21 cellular contexts compared by ENCODE assay signal in the genomic region with DNA sequence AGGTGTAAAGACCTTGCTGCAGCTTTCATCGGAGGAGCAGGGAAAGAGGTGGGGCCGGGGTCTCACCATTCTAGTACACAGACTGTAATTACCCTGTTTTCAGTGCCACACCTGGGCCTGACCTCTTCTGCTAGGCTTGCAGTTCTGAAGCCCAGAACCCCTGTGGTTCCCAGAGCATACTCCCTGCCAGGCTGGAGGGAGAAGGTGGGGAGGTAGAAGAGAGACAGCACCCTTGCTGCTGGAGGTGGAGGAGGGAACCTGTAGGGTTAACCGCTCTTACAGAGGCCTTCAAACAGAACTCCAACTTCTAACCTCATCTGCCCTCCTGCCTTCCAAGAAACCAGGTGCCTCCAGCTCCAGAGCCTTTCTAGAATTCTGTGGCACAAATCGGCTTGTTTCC. TPM values are rescaled to one million over a fixed set of nuclear protein-coding genes. Genes with fewer than 3 reads are reported as not detected.
DNase-seq lines count a peak whose midpoint lies in the region; ATAC-seq and TF ChIP-seq lines count a peak whose summit lies in the region.
"Had no signal": no experiment of that assay in that cellular context is flagged by ENCODE, and none has a peak within 500 bp of the region (broad histone marks: within the 10 kb centered on the region; RNA-seq: fewer than 3 reads in every experiment).

No MANE protein-coding gene starts in this region.

- H3K4me1 ChIP-seq in GM23338 (ENCODE audit: insufficient read depth) (peaks cover 50% of the 10 kb centered on the region), HUES6 (ENCODE audit: control insufficient read depth, insufficient read depth, low read length) (peaks cover 49% of the 10 kb centered on the region), iPS-18a (ENCODE audit: control insufficient read depth, low read depth, low read length) (peaks cover 58% of the 10 kb centered on the region), tibial nerve (no peaks in the 10 kb centered on the region)
- H3K4me1 ChIP-seq: BE2C had no signal

- H3K27ac Mint-ChIP-seq in GM23338 (peak overlapping the region; percentile 28), CD14-positive monocyte (no peak overlapping the region)
- H3K27ac Mint-ChIP-seq in activated CD8-positive, alpha-beta T cell treated with anti-CD3 and anti-CD28 coated beads for 36 hours: no peak overlapping the region
- H3K27ac Mint-ChIP-seq: CD4-positive, CD25-positive, alpha-beta regulatory T cell; IgD-negative memory B cell had no signal

- POLR2A ChIA-PET in RWPE1 (lab: Yijun Ruan, JAX; ENCODE audit: low non-redundant PET): no interaction called here
- POLR2A ChIA-PET in activated CD8-positive, alpha-beta T cell treated with anti-CD3 and anti-CD28 coated beads for 36 hours (lab: Charles Lee): no interaction called here

- H3K36me3 ChIP-seq in GM23338 (ENCODE audit: insufficient read depth) (no peaks in the 10 kb centered on the region), HUES6 (ENCODE audit: control insufficient read depth, insufficient read depth, low read length) (no peaks in the 10 kb centered on the region), iPS-18a (ENCODE audit: control insufficient read depth, low read depth, low read length) (no peaks in the 10 kb centered on the region), tibial nerve (no peaks in the 10 kb centered on the region)
- H3K36me3 ChIP-seq: BE2C had no signal

- H3K9me3 ChIP-seq in HUES6 (ENCODE audit: control insufficient read depth, insufficient read depth, low read depth, low read length) (no peaks in the 10 kb centered on the region), iPS-18a (ENCODE audit: control insufficient read depth, low read depth, low read length) (no peaks in the 10 kb centered on the region), tibial nerve (no peaks in the 10 kb centered on the region)
- H3K9me3 ChIP-seq: BE2C, SK-N-SH had no signal

- TF ChIP-seq EP300 in tibial nerve (IDR thresholded peaks at IDR 0.05): no peak

- intact Hi-C loops in CD14-positive monocyte (cut with micrococcal nuclease): no loop called here
- intact Hi-C loops in activated CD8-positive, alpha-beta T cell treated with anti-CD3 and anti-CD28 coated beads for 36 hours (cut with micrococcal nuclease): no loop called here

- H3K4me1 Mint-ChIP-seq in GM23338 (peaks cover 66% of the 10 kb centered on the region), CD14-positive monocyte (peaks cover 27% of the 10 kb centered on the region)
- H3K4me1 Mint-ChIP-seq in activated CD8-positive, alpha-beta T cell treated with anti-CD3 and anti-CD28 coated beads for 36 hours (ENCODE audit: low read depth): peaks cover 8% of the 10 kb centered on the region

- no peaks in the 10 kb centered on the region for H3F3A ChIP-seq in GM23338 (replicated peaks; ENCODE audit: low read depth)

- no peak overlapping the region for H2AFZ ChIP-seq in GM23338
- H2AFZ ChIP-seq: GM23248 had no signal

- TF ChIP-seq POLR2A in tibial nerve (IDR thresholded peaks at IDR 0.05): no peak

- no peak overlapping the region for H3K4me3 ChIP-seq in GM23338
- no peak overlapping the region for H3K4me3 ChIP-seq in HUES6 (ENCODE audit: low read depth, low read length)
- H3K4me3 ChIP-seq in iPS-18a (ENCODE audit: low read length): no peak overlapping the region
- H3K4me3 ChIP-seq in tibial nerve: no peak overlapping the region
- H3K4me3 ChIP-seq: GM23248 had no signal

- H3K4me2 ChIP-seq in GM23338: peak overlapping the region; percentile 24
- H3K4me2 ChIP-seq: SK-N-SH had no signal

- H3K27ac ChIP-seq in GM23338 (ENCODE audit: low read depth): 0 out of 2 replicates have a peak overlapping the region, but pooled peaks have one; percentile 14
- no peak overlapping the region; the same call in 1 of the 2 replicates for H3K27ac ChIP-seq in HUES6 (ENCODE audit: low read depth, low read length)
- peak overlapping the region; percentile 6; the same call in 1 of the 2 replicates for H3K27ac ChIP-seq in RWPE1
- H3K27ac ChIP-seq in iPS-18a (ENCODE audit: low read length): peak overlapping the region; percentile 49
- H3K27ac ChIP-seq in tibial nerve: no peak overlapping the region
- H3K27ac ChIP-seq: GM23248 had no signal

- H3K79me2 ChIP-seq in GM23338 (replicated peaks; ENCODE audit: insufficient read depth): no peaks in the 10 kb centered on the region

- H3K4me3 Mint-ChIP-seq in GM23338 (no peak overlapping the region), CD14-positive monocyte (no peak overlapping the region)
- no peak overlapping the region for H3K4me3 Mint-ChIP-seq in activated CD8-positive, alpha-beta T cell treated with anti-CD3 and anti-CD28 coated beads for 36 hours
- H3K4me3 Mint-ChIP-seq: CD4-positive, CD25-positive, alpha-beta regulatory T cell; IgD-negative memory B cell had no signal

- WGBS in tibial nerve, 2 donors: 66% methylated on average over 4 of the region's 4 CpGs

- CTCF ChIA-PET in RWPE1 (lab: Yijun Ruan, JAX): interaction anchor here (2.5 kb wide), 1 partner anchor 33 kb away, joined by 12 read pairs; no protein-coding TSS in a partner anchor
- CTCF ChIA-PET in activated CD8-positive, alpha-beta T cell treated with anti-CD3 and anti-CD28 coated beads for 36 hours (lab: Charles Lee): interaction anchor here (1.2 to 3.3 kb wide), 2 partner anchors 33 to 70 kb away, joined by 3 to 12 read pairs; no protein-coding TSS in a partner anchor

- peak; percentile 11; the same call in 1 of the 3 replicates for ATAC-seq in GM23338
- no peak for ATAC-seq in activated CD8-positive, alpha-beta T cell treated with anti-CD3 and anti-CD28 coated beads for 36 hours
- ATAC-seq: HCT116 had no signal

- H3K27me3 Mint-ChIP-seq in GM23338 (ENCODE audit: insufficient read depth, low read depth, poor library complexity) (peaks cover 12% of the 10 kb centered on the region), CD14-positive monocyte (ENCODE audit: low read depth in 3 of 3) (peaks cover 0 to 3% (median 0%) of the 10 kb centered on the region in 3 donors)
- H3K27me3 Mint-ChIP-seq in activated CD8-positive, alpha-beta T cell treated with anti-CD3 and anti-CD28 coated beads for 36 hours: peaks cover 16% of the 10 kb centered on the region

- H3K9me2 ChIP-seq in GM23338 (ENCODE audit: insufficient read depth): no peaks in the 10 kb centered on the region
- H3K9me2 ChIP-seq: SK-N-SH had no signal

- no peaks in the 10 kb centered on the region for H4K20me1 ChIP-seq in GM23338 (replicated peaks; ENCODE audit: insufficient read depth)

- H3K36me3 Mint-ChIP-seq in GM23338 (ENCODE audit: low read depth) (no peaks in the 10 kb centered on the region; the same call in 2 of the 3 replicates), CD14-positive monocyte (no peaks in the 10 kb centered on the region)
- no peaks in the 10 kb centered on the region for H3K36me3 Mint-ChIP-seq in activated CD8-positive, alpha-beta T cell treated with anti-CD3 and anti-CD28 coated beads for 36 hours (ENCODE audit: low read depth)
- H3K36me3 Mint-ChIP-seq: CD4-positive, CD25-positive, alpha-beta regulatory T cell; IgD-negative memory B cell had no signal

- DNase-seq in GM23338 (ENCODE audit: low spot score): no peak
- DNase-seq in RWPE1 (ENCODE audit: low spot score): no peak
- DNase-seq in NCI-H226: no peak
- DNase-seq in CD14-positive monocyte (ENCODE audit: low spot score): no peak
- DNase-seq in activated CD8-positive, alpha-beta T cell treated with anti-CD3 and anti-CD28 coated beads for 36 hours: no peak
- no peak for DNase-seq in tibial nerve (ENCODE audit: low spot score in 2 of 2)
- DNase-seq: BE2C; CD4-positive, CD25-positive, alpha-beta regulatory T cell; COR-L47; DND-41; GM23248; Karpas-422; NCI-H2029; NCI-H2227 treated with DMSO at 0.1 percent for 48 hours; NCI-H510A treated with DMSO at 0.1 percent for 48 hours; SIG-M5; SK-N-SH had no signal

- TF ChIP-seq CTCF in GM23338 (conservative IDR thresholded peaks at IDR 0.05; ENCODE audit: low read depth in 2 of 2) (no peak), RWPE1 (conservative IDR thresholded peaks at IDR 0.05; ENCODE audit: low read depth) (no peak), CD14-positive monocyte (IDR thresholded peaks at IDR 0.05) (no peak), tibial nerve (IDR thresholded peaks at IDR 0.05) (no peak)
- TF ChIP-seq CTCF in activated CD8-positive, alpha-beta T cell treated with anti-CD3 and anti-CD28 coated beads for 36 hours (IDR thresholded peaks at IDR 0.05): no peak

- no peaks in the 10 kb centered on the region for H3K27me3 ChIP-seq in GM23338 (ENCODE audit: insufficient read depth)
- no peaks in the 10 kb centered on the region for H3K27me3 ChIP-seq in HUES6 (ENCODE audit: control insufficient read depth, insufficient read depth, low read length)
- no peaks in the 10 kb centered on the region for H3K27me3 ChIP-seq in iPS-18a (ENCODE audit: control insufficient read depth, insufficient read depth, low read length)
- no peaks in the 10 kb centered on the region for H3K27me3 ChIP-seq in tibial nerve
- H3K27me3 ChIP-seq: BE2C had no signal

- H3K9me3 Mint-ChIP-seq in GM23338 (no peaks in the 10 kb centered on the region), CD14-positive monocyte (no peaks in the 10 kb centered on the region)
- no peaks in the 10 kb centered on the region for H3K9me3 Mint-ChIP-seq in activated CD8-positive, alpha-beta T cell treated with anti-CD3 and anti-CD28 coated beads for 36 hours
- H3K9me3 Mint-ChIP-seq: IgD-negative memory B cell had no signal

- H3K9ac ChIP-seq in HUES6 (ENCODE audit: low read length) (peak overlapping the region; percentile 37), iPS-18a (ENCODE audit: low read length) (no peak overlapping the region)
- H3K9ac ChIP-seq: GM23248, SK-N-SH had no signal

TF ChIP-seq in GM23338, 12 proteins besides CTCF, POLR2A, EP300 and RAD21 (continues in another document):
- TF ChIP-seq POLR2AphosphoS5 (IDR thresholded peaks at IDR 0.05; ENCODE audit: low read depth): no peak
- no peak for TF ChIP-seq ZNF331 (CRISPR knock-in tag; IDR thresholded peaks at IDR 0.05; ENCODE audit: low read depth)
- TF ChIP-seq EZH2phosphoT487 (IDR thresholded peaks at IDR 0.05; ENCODE audit: unreplicated experiment): no peak
- TF ChIP-seq NANOG (IDR thresholded peaks at IDR 0.05; ENCODE audit: borderline replicate concordance): no peak
- TF ChIP-seq EZH2 (IDR thresholded peaks at IDR 0.05; ENCODE audit: low read depth, unreplicated experiment): no peak
- TF ChIP-seq, protein P1, sequence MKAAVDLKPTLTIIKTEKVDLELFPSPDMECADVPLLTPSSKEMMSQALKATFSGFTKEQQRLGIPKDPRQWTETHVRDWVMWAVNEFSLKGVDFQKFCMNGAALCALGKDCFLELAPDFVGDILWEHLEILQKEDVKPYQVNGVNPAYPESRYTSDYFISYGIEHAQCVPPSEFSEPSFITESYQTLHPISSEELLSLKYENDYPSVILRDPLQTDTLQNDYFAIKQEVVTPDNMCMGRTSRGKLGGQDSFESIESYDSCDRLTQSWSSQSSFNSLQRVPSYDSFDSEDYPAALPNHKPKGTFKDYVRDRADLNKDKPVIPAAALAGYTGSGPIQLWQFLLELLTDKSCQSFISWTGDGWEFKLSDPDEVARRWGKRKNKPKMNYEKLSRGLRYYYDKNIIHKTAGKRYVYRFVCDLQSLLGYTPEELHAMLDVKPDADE (IDR thresholded peaks at IDR 0.05): no peak

RNA-seq across cellular contexts. Expression of a gene that starts 27.0 kb away (rescaled TPM):
- total RNA-seq in GM23338 (2014; rRNA removed; shearing (Covaris generic)): 17.7 and 18.6 TPM in 2 replicates
- polyA plus RNA-seq in GM23338 (2016; fragmentation: Nextera tagmentation; extraction: Ambion mirVana) (17.4 and 22.6 TPM in 2 replicates), CD14-positive monocyte (not detected)
- total RNA-seq in activated CD8-positive, alpha-beta T cell treated with anti-CD3 and anti-CD28 coated beads for 36 hours: 1 to 10 TPM; 1.1 TPM
- 100 to 1,000 TPM in 1 of 4 donors, 10 to 100 TPM in 3; 38.5 to 105 (median 59.1) TPM for total RNA-seq in tibial nerve
- total RNA-seq: CD4-positive, CD25-positive, alpha-beta regulatory T cell had no signal
- polyA plus RNA-seq: CD4-positive, CD25-positive, alpha-beta regulatory T cell; IgD-negative memory B cell had no signal

Comparison
In these comparisons a context has a peak if more than half of its experiments do, and no peak if none do; other contexts are left out.
1. H3K27ac ChIP-seq: peak in GM23338 (single experiment), RWPE1 (single experiment) and iPS-18a (single experiment); none in HUES6 (single experiment) and tibial nerve (0 of 4).